Comparison of ENCODE assay signal across 39 cellular contexts in the genomic region with DNA sequence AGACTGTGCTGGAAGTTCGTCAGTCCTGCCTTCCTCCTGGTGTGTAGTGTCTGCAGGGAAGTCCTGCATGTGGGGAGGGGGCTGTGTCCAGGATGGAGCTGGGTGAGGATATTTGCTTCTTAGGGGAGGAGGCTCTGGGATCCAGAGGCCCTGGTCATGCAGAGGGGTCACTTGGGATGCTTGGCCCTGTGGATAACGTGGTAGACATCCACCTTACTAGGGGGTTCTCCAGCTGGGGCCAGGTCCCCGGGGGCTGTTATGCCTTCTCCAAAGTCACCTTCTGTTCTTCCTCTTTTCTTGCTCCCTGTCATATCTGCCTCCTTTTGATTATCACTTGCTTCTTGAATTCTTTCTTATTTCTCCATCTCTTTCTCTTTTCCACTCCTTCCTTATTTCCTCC. TPM values are rescaled to one million over a fixed set of nuclear protein-coding genes. Genes with fewer than 3 reads are reported as not detected.
"Had no signal": no experiment of that assay in that cellular context is flagged by ENCODE, and none has a peak within 500 bp of the region (broad histone marks: within the 10 kb centered on the region; RNA-seq: fewer than 3 reads in every experiment).

No MANE protein-coding gene starts in this region.

- DNase-seq: Karpas-422, Kasumi-1, KG1, MG63, MM.1S, MV-4-11, NCI-H1048, NCI-H1092, NCI-H1092 treated with DMSO at 0.1 percent for 48 hours, NCI-H1105, NCI-H1105 treated with DMSO at 0.1 percent for 48 hours, NCI-H1417, NCI-H1417 treated with DMSO at 0.1 percent for 48 hours, NCI-H1436, NCI-H1436 treated with DMSO at 0.1 percent for 48 hours, NCI-H146, NCI-H1694, NCI-H1694 treated with DMSO at 0.1 percent for 48 hours, NCI-H187, NCI-H187 treated with DMSO at 0.1 percent for 48 hours, NCI-H1930, NCI-H2029, NCI-H2029 treated with DMSO at 0.1 percent for 48 hours, NCI-H2081, NCI-H2081 treated with DMSO at 0.1 percent for 48 hours, NCI-H2107, NCI-H2171, NCI-H2171 treated with DMSO at 0.1 percent for 48 hours, NCI-H2227 treated with DMSO at 0.1 percent for 48 hours, NCI-H226, NCI-H345, NCI-H446, NCI-H446 treated with DMSO at 0.1 percent for 48 hours, NCI-H510A had no signal

- H3K4me3 ChIP-seq: MG63 had no signal

- H3K9ac ChIP-seq: KMS-11 had no signal

- H3K27ac ChIP-seq: KMS-11 had no signal

- H3K4me2 ChIP-seq: KMS-11 had no signal

- H3K36me3 ChIP-seq: MG63 had no signal

- H3K27me3 ChIP-seq: MG63 had no signal

- H3K9me3 ChIP-seq: MG63 had no signal

RNA-seq across cellular contexts. Expression of a gene that starts 43.8 kb away (rescaled TPM):
- total RNA-seq: LHCN-M2, M059J, MCF 10A, NCI-H460 had no signal
